Comparison of ENCODE assay signal across 10 cellular contexts in genomic region chr22:42697542-42698013, GRCh38. TPM values are rescaled to one million over a fixed set of nuclear protein-coding genes. Genes with fewer than 3 reads are reported as not detected.
A peak's percentile ranks its signal among the peaks of the same experiment; 100 is the strongest.
DNase-seq lines count a peak whose midpoint lies in the region; ATAC-seq and TF ChIP-seq lines count a peak whose summit lies in the region.
"Had no signal": no experiment of that assay in that cellular context is flagged by ENCODE, and none has a peak within 500 bp of the region (broad histone marks: within the 10 kb centered on the region; RNA-seq: fewer than 3 reads in every experiment).

No MANE protein-coding gene starts in this region.

- DNase-seq in AG20443 (ENCODE audit: low spot score) (peak; percentile 85), RWPE1 (ENCODE audit: low spot score) (peak; percentile 68), fibroblast of the aortic adventitia (ENCODE audit: low read depth) (peak; percentile 82), non-pigmented ciliary epithelial cell (ENCODE audit: low read depth) (peak; percentile 48), superior temporal gyrus (ENCODE audit: extremely low spot score) (no peak), GM13977 (ENCODE audit: low spot score) (no peak), WERI-Rb-1 (no peak)

- H3K27me3 ChIP-seq in WERI-Rb-1 (ENCODE audit: insufficient read depth, low read depth, severe bottlenecking) = no peaks in the 10 kb centered on the region
- H3K27me3 ChIP-seq: BLaER1 treated with 17β-estradiol and CSF1 and Interleukin-3, amounts not matched to agents 10 nM and 100 nM had no signal

- CTCF ChIA-PET in RWPE1 (lab: Yijun Ruan, JAX) = no interaction called here

- TF ChIP-seq CTCF in RWPE1 (conservative IDR thresholded peaks at IDR 0.05; ENCODE audit: low read depth) (no peak), fibroblast of the aortic adventitia (IDR thresholded peaks at IDR 0.05; ENCODE audit: insufficient read depth, low read length) (no peak), GM13977 (IDR thresholded peaks at IDR 0.05; ENCODE audit: extremely low read depth, insufficient read depth, missing control alignments) (no peak), WERI-Rb-1 (IDR thresholded peaks at IDR 0.05; ENCODE audit: low read depth, low read length) (no peak)

- no peaks in the 10 kb centered on the region for H3K36me3 ChIP-seq in WERI-Rb-1
- H3K36me3 ChIP-seq: BLaER1 treated with 17β-estradiol and CSF1 and Interleukin-3, amounts not matched to agents 10 nM and 100 nM had no signal

- H3K27ac ChIP-seq in RWPE1 (peak overlapping the region; percentile 99), WERI-Rb-1 (no peak overlapping the region)
- H3K27ac ChIP-seq: BLaER1 treated with 17β-estradiol and CSF1 and Interleukin-3, amounts not matched to agents 10 nM and 100 nM had no signal

- in situ Hi-C loops in GM13977 (cut with MboI; ENCODE audit: low pct_unique_long_range_greater_than_20kb, low sequenced_read_pairs, unreplicated experiment) = no loop called here

- H3K9me3 ChIP-seq in WERI-Rb-1 (ENCODE audit: severe bottlenecking) = no peaks in the 10 kb centered on the region
- H3K9me3 ChIP-seq: BLaER1 treated with 17β-estradiol and CSF1 and Interleukin-3, amounts not matched to agents 10 nM and 100 nM had no signal

- no peak overlapping the region for H3K4me3 ChIP-seq in fibroblast of the aortic adventitia (ENCODE audit: low read depth, low read length)
- H3K4me3 ChIP-seq in WERI-Rb-1 (ENCODE audit: low read depth, low read length) = no peak overlapping the region
- H3K4me3 ChIP-seq: BLaER1 treated with 17β-estradiol and CSF1 and Interleukin-3, amounts not matched to agents 10 nM and 100 nM had no signal

- POLR2A ChIA-PET in RWPE1 (lab: Yijun Ruan, JAX; ENCODE audit: low non-redundant PET) = no interaction called here

- ATAC-seq in HG03439 (IDR thresholded peaks at IDR 0.05; ENCODE audit: unreplicated experiment) = no peak

RNA-seq across cellular contexts. Expression of gene A4GALT, which starts 23.1 kb away (rescaled TPM):
- 18.2 and 22.2 TPM in 2 replicates for total RNA-seq in fibroblast of the aortic adventitia (ENCODE audit: low replicate concordance)
- total RNA-seq: T-helper 1 cell treated with Interleukin-12 subunit alpha and Interleukin-12 subunit beta and Interleukin-4 antibody, amounts not matched to agents 30 ng/mL and 1 ng/mL, for 36 hours had no signal

RNA-seq across cellular contexts. Expression of gene CYB5R3, which starts 48.4 kb away (rescaled TPM):
- 44.4 and 113 TPM in 2 replicates for total RNA-seq in fibroblast of the aortic adventitia (ENCODE audit: low replicate concordance)

RNA-seq across cellular contexts. Expression of gene ATP5MGL, which starts 57.2 kb away (rescaled TPM):
- 1.5 and 3.5 TPM in 2 replicates for total RNA-seq in fibroblast of the aortic adventitia (ENCODE audit: low replicate concordance)

Comparison
In these comparisons a context has a peak if more than half of its experiments do, and no peak if none do; other contexts are left out.
1. DNase-seq: peak in AG20443 (single experiment), RWPE1 (single experiment), fibroblast of the aortic adventitia (single experiment) and non-pigmented ciliary epithelial cell (single experiment); none in superior temporal gyrus (single experiment), GM13977 (single experiment) and WERI-Rb-1 (single experiment).